In the genomic region with DNA sequence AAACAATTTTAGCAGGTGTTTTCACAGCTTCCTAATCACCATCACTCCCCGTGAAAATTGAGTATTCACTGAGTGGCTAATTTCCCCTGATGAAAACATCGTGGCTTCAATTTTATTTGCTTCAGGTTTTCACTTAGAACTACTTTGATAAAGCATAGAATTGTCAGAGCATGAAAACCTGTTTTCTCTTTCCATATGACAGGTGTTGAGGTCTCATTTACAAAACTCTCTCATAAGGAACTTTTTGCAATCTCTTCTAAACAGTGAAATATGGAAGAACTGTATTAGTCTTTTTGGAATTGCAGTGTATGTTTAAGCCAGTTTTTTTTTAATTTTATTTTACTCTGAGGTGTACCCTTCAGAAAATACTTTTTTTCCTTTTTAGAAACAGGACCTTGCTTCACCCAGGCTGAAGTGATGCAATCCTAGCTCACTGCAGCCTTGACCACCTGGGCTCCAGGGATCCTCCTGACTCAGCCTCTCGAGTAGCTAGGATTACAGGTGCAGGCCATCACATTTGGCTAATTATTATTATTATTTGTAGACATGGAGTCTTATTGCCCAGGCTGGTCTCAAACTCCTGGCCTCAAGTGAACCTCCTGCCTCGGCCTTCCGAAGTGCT, we compare ENCODE assay signal across 25 cellular contexts.
"Had no signal": no experiment of that assay in that cellular context is flagged by ENCODE, and none has a peak within 500 bp of the region (broad histone marks: within the 10 kb centered on the region; RNA-seq: fewer than 3 reads in every experiment).

No MANE protein-coding gene starts in this region.

- H3K27me3 ChIP-seq: gastrocnemius medialis, ovary, spleen, transverse colon, upper lobe of right lung, uterus had no signal

- H3K27me3 Mint-ChIP-seq: stimulated activated memory B cell treated with anti-CD40 and anti-IgM and Interleukin-4, amounts not matched to agents 10 μg/mL and 1 μg/mL and 100 μg/mL, for 72 hours had no signal

- DNase-seq: effector CD8-positive, alpha-beta T cell; endodermal cell; foreskin fibroblast; gastrocnemius medialis; head of caudate nucleus; left ventricle myocardium superior; lower lobe of right lung; naive thymus-derived CD8-positive, alpha-beta T cell; nephron progenitor cell; occipital lobe; ovary; posterior cingulate gyrus; psoas muscle; right cardiac atrium; spleen; stimulated activated CD4-positive, alpha-beta T cell treated with anti-CD3 and anti-CD28 coated beads, Interleukin-4, amount 100 ng/mL, for 4 hours; transverse colon; upper lobe of right lung; uterus had no signal

- H3K4me1 Mint-ChIP-seq: naive thymus-derived CD8-positive, alpha-beta T cell; nephron progenitor cell had no signal

- H3K4me3 Mint-ChIP-seq: endodermal cell; naive thymus-derived CD8-positive, alpha-beta T cell; nephron progenitor cell; stimulated activated memory B cell treated with anti-CD40 and anti-IgM and Interleukin-4, amounts not matched to agents 10 μg/mL and 1 μg/mL and 100 μg/mL, for 72 hours; stimulated activated naive CD8-positive, alpha-beta T cell treated with anti-CD3 and anti-CD28 coated beads, Interleukin-15, Interleukin-2, amounts not matched to agents 100 ng/mL and 50 ng/mL, for 24 hours had no signal

- ATAC-seq: esophagus mucosa; gastrocnemius medialis; left ventricle myocardium superior; lower lobe of right lung; naive thymus-derived CD8-positive, alpha-beta T cell; psoas muscle; right cardiac atrium; stimulated activated memory B cell treated with anti-CD40 and anti-IgM and Interleukin-4, amounts not matched to agents 10 μg/mL and 1 μg/mL and 100 μg/mL, for 72 hours; upper lobe of right lung had no signal

- H3K36me3 ChIP-seq: gastrocnemius medialis, lower lobe of right lung, ovary, spleen, transverse colon, upper lobe of right lung, uterus had no signal

- H3K27ac Mint-ChIP-seq: endodermal cell; nephron progenitor cell; stimulated activated memory B cell treated with anti-CD40 and anti-IgM and Interleukin-4, amounts not matched to agents 10 μg/mL and 1 μg/mL and 100 μg/mL, for 72 hours; stimulated activated naive CD8-positive, alpha-beta T cell treated with anti-CD3 and anti-CD28 coated beads, Interleukin-15, Interleukin-2, amounts not matched to agents 100 ng/mL and 50 ng/mL, for 24 hours had no signal

- H3K27ac ChIP-seq: epithelial cell of prostate, gastrocnemius medialis, lower lobe of right lung, ovary, psoas muscle, skin epidermis, spleen, transverse colon, upper lobe of right lung, uterus had no signal

- H3K9me3 Mint-ChIP-seq: stimulated activated naive CD8-positive, alpha-beta T cell treated with anti-CD3 and anti-CD28 coated beads, Interleukin-15, Interleukin-2, amounts not matched to agents 100 ng/mL and 50 ng/mL, for 24 hours had no signal

- H3K4me3 ChIP-seq: gastrocnemius medialis, lower lobe of right lung, ovary, psoas muscle, skin epidermis, spleen, transverse colon, upper lobe of right lung, uterus had no signal

- FAIRE-seq: keratinocyte had no signal

- H3K36me3 Mint-ChIP-seq: naive thymus-derived CD8-positive, alpha-beta T cell; stimulated activated memory B cell treated with anti-CD40 and anti-IgM and Interleukin-4, amounts not matched to agents 10 μg/mL and 1 μg/mL and 100 μg/mL, for 72 hours had no signal

- H3K4me1 ChIP-seq: lower lobe of right lung, psoas muscle, spleen, upper lobe of right lung, uterus had no signal

- H3K9me3 ChIP-seq: gastrocnemius medialis, lower lobe of right lung, ovary, psoas muscle, upper lobe of right lung, uterus had no signal
